ENCODE assay signal across 7 cellular contexts in genomic region chrX:31570658-31571057, GRCh38.
"Had no signal": no experiment of that assay in that cellular context is flagged by ENCODE, and none has a peak within 500 bp of the region (broad histone marks: within the 10 kb centered on the region; RNA-seq: fewer than 3 reads in every experiment).

No MANE protein-coding gene starts in this region.

- DNase-seq: H9, HCEC 1CT, HFFc6 had no signal

- H3K4me1 Mint-ChIP-seq: IgD-negative memory B cell had no signal

- H2AFZ ChIP-seq: GM23338 had no signal

- H3K27ac ChIP-seq: HL-60 had no signal

- H3K4me2 ChIP-seq: GM23338 had no signal

- H3K36me3 Mint-ChIP-seq: IgD-negative memory B cell had no signal

- H3K9me3 Mint-ChIP-seq: GM23338, HFFc6, IgD-negative memory B cell had no signal

- ATAC-seq: GM23338, HepG2 had no signal

- H3K27me3 Mint-ChIP-seq: IgD-negative memory B cell had no signal

- H3K27ac Mint-ChIP-seq: GM23338, H9, HFFc6, IgD-negative memory B cell had no signal

- H3K4me3 Mint-ChIP-seq: GM23338, H9, HFFc6, IgD-negative memory B cell had no signal

- H3K4me3 ChIP-seq: GM23338 had no signal
